In genomic region chr6:36839819-36840379, GRCh38 we compare ENCODE assay signal across 8 cellular contexts. TPM values are rescaled to one million over a fixed set of nuclear protein-coding genes. Genes with fewer than 3 reads are reported as not detected.
A peak's percentile ranks its signal among the peaks of the same experiment; 100 is the strongest.
DNase-seq lines count a peak whose midpoint lies in the region; ATAC-seq and TF ChIP-seq lines count a peak whose summit lies in the region.

No MANE protein-coding gene starts in this region.

- no peak overlapping the region for H3K27ac ChIP-seq in mammary epithelial cell (ENCODE audit: insufficient read depth, low read depth, low read length)

- H3K36me3 ChIP-seq in mammary epithelial cell (ENCODE audit: insufficient read depth, low read length) = no peaks in the 10 kb centered on the region

- 0% methylated on average over 17 of the region's 63 CpGs for WGBS in mammary epithelial cell (ENCODE audit: low coverage, missing lambda C conversion rate)

- TF ChIP-seq CTCF in mammary epithelial cell (conservative IDR thresholded peaks at IDR 0.05 in 1 of 2, IDR thresholded peaks at IDR 0.05 in 1 of 2; ENCODE audit: extremely low read depth in 1 of 2, insufficient read depth in 1 of 2, low read depth in 1 of 2, low read length in 2 of 2) = no peak

- H2AFZ ChIP-seq in mammary epithelial cell (ENCODE audit: low read depth, low read length) = peak overlapping the region; percentile 74

- peaks cover 13% of the 10 kb centered on the region for H3K4me1 ChIP-seq in mammary epithelial cell (ENCODE audit: insufficient read depth, low read length)

- in situ Hi-C loops in mammary epithelial cell (cut with MboI; ENCODE audit: low sequenced_read_pairs in 2 of 2) = no loop called here

- H3K27me3 ChIP-seq in mammary epithelial cell (ENCODE audit: insufficient read depth, low read length) = peaks cover 13% of the 10 kb centered on the region

- peak overlapping the region; percentile 16 to 37 (median 37) for H3K4me3 ChIP-seq in mammary epithelial cell (replicated peaks in 1 of 3; ENCODE audit: insufficient read depth in 1 of 3, low read depth in 2 of 3, low read length in 3 of 3)

- H3K9me3 ChIP-seq in mammary epithelial cell (replicated peaks; ENCODE audit: insufficient read depth, low read length) = no peaks in the 10 kb centered on the region

- DNase-seq in NOMO-1 treated with DMSO at 0.1 percent for 48 hours (lab: John Stamatoyannopoulos, UW; ENCODE audit: unreplicated experiment) = peak; percentile 23
- no peak for DNase-seq in NOMO-1 treated with dmso at 0.1 percent for 144 hours (lab: John Stamatoyannopoulos, UW; ENCODE audit: unreplicated experiment)
- peak in 3 of 5 donors; percentile 9 to 40 (median 25) for DNase-seq in T-helper 1 cell
- DNase-seq in mammary epithelial cell = no peak
- peak; percentile 1 for DNase-seq in kidney glomerular epithelial cell (lab: John Stamatoyannopoulos, UW)
- DNase-seq in stimulated activated CD4-positive, alpha-beta T cell treated with anti-CD3 and anti-CD28 coated beads, Interleukin-2, amount 100 ng/mL, for 4 hours (ENCODE audit: low read depth) = peak; percentile 24
- DNase-seq in middle frontal gyrus (ENCODE audit: extremely low spot score, low spot score) = no peak

- peak overlapping the region; percentile 84 for H3K4me2 ChIP-seq in mammary epithelial cell (ENCODE audit: insufficient read depth, low read depth, low read length)

- H3K9ac ChIP-seq in mammary epithelial cell (ENCODE audit: insufficient read depth, low read length) = no peak overlapping the region

- dilution Hi-C loops in mammary epithelial cell (cut with HindIII; ENCODE audit: low sequenced_read_pairs) = no loop called here

- ATAC-seq in GM21526 (IDR thresholded peaks at IDR 0.05; ENCODE audit: low FRiP score, unreplicated experiment) = no peak

- H3K79me2 ChIP-seq in mammary epithelial cell (ENCODE audit: insufficient read depth, low read length) = no peaks in the 10 kb centered on the region

- H4K20me1 ChIP-seq in mammary epithelial cell (ENCODE audit: insufficient read depth, low read length) = no peaks in the 10 kb centered on the region

- intact Hi-C loops in mammary epithelial cell (cut with micrococcal nuclease) = no loop called here

- CTCF ChIA-PET in mammary epithelial cell (lab: Charles Lee; ENCODE audit: low non-redundant PET) = no interaction called here

- BruUV-seq in mammary epithelial cell (replicated peaks; lab: Mats Ljungman, UMichigan) = no TSS peak

RNA-seq across cellular contexts. Expression of gene CPNE5, which starts 0.7 kb away (rescaled TPM):
- total RNA-seq in mammary epithelial cell = under 1 TPM in 1 of 2 donors, not detected in 1; 0.31 TPM
- 0.10 TPM for polyA plus RNA-seq in mammary epithelial cell
- polyA minus RNA-seq in mammary epithelial cell = not detected

RNA-seq across cellular contexts. Expression of gene PPIL1, which starts 34.7 kb away (rescaled TPM):
- 10 to 100 TPM; 24.0 to 33.5 TPM for total RNA-seq in mammary epithelial cell
- 32.5 TPM for polyA plus RNA-seq in mammary epithelial cell
- polyA minus RNA-seq in mammary epithelial cell = 24.9 TPM

RNA-seq across cellular contexts. Expression of gene C6orf89, which starts 45.9 kb away (rescaled TPM):
- total RNA-seq in mammary epithelial cell = 10 to 100 TPM; 34.3 to 42.2 TPM
- 20.7 TPM for polyA plus RNA-seq in mammary epithelial cell
- 23.8 TPM for polyA minus RNA-seq in mammary epithelial cell

Comparison
In these comparisons a context has a peak if more than half of its experiments do, and no peak if none do; other contexts are left out.
1. DNase-seq: peak in NOMO-1 treated with DMSO at 0.1 percent for 48 hours (single experiment), T-helper 1 cell (3 of 5), kidney glomerular epithelial cell (single experiment) and stimulated activated CD4-positive, alpha-beta T cell treated with anti-CD3 and anti-CD28 coated beads, Interleukin-2, amount 100 ng/mL, for 4 hours (single experiment); none in NOMO-1 treated with dmso at 0.1 percent for 144 hours (single experiment), mammary epithelial cell (single experiment) and middle frontal gyrus (single experiment).